ENCODE assay signal across 11 cellular contexts in the genomic region with DNA sequence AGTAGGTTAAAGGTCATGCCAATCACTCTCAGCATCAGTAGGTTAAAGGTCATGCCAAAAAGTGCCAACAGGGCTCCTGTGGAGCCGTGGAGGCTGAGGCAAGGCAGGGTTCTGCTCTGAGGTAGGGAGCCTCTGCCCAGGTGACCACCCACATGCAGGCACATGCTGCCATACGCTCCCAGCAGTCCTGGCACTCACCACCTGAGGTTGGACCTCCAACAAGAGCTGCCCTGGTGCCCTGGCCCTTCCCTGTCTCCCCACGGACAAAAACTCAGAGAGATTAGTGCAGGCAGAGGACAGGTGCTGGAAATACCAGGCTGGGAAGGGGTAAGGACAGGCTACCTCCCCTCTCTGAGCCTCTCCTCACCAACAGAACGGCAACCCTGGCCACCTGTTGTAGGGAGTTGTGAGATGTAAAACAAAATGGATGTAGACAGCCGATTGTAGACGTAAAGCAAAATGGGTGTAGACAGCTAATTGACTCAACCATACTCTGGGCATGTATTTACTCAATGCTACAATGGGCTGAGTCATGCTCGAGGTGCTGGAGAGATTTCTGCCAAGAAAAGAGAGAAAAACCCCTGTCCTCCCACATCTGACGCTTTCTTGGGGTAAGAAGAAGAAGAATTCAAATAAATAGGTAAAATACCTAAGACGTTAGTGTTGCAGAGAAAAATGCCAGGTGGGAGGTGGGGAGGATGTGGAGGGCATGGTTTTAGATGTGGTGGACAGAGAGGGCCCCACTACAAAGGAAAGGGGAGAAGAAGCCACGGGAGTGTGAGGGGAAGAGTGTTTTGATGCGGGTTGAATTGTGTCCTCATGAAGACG. TPM values are rescaled to one million over a fixed set of nuclear protein-coding genes. Genes with fewer than 3 reads are reported as not detected.
DNase-seq lines count a peak whose midpoint lies in the region; TF ChIP-seq lines count a peak whose summit lies in the region.
"Had no signal": no experiment of that assay in that cellular context is flagged by ENCODE, and none has a peak within 500 bp of the region (broad histone marks: within the 10 kb centered on the region; RNA-seq: fewer than 3 reads in every experiment).

No MANE protein-coding gene starts in this region.

- peak overlapping the region; percentile 52 for H3K27ac ChIP-seq in SJSA1

- H3K9me3 Mint-ChIP-seq in chondrocyte (ENCODE audit: low read depth), result no peaks in the 10 kb centered on the region

- no peaks in the 10 kb centered on the region for H3K36me3 ChIP-seq in SJSA1
- peaks cover 77% of the 10 kb centered on the region for H3K36me3 ChIP-seq in skeletal muscle satellite cell (ENCODE audit: insufficient read depth, low read length)
- H3K36me3 ChIP-seq: ovary had no signal

- TF ChIP-seq CTCF in chondrocyte (IDR thresholded peaks at IDR 0.05), result no peak

- H3K4me3 ChIP-seq in SJSA1 (no peak overlapping the region), skeletal muscle satellite cell (ENCODE audit: low read length) (no peak overlapping the region)
- H3K4me3 ChIP-seq: ovary had no signal

- H3K4me1 ChIP-seq in SJSA1 (replicated peaks) (peaks cover 40% of the 10 kb centered on the region), skeletal muscle satellite cell (ENCODE audit: control insufficient read depth, insufficient read depth, low read length) (peaks cover 61% of the 10 kb centered on the region)

- no peaks in the 10 kb centered on the region for H3K27me3 Mint-ChIP-seq in chondrocyte (ENCODE audit: low read depth)

- peaks cover 74% of the 10 kb centered on the region for H3K4me1 Mint-ChIP-seq in chondrocyte (ENCODE audit: low read depth)

- H3K27ac Mint-ChIP-seq in chondrocyte (ENCODE audit: unreplicated experiment), result peak overlapping the region; percentile 69

- H3K4me3 Mint-ChIP-seq in chondrocyte (ENCODE audit: unreplicated experiment), result no peak overlapping the region

- DNase-seq in EH (ENCODE audit: low read depth), result peak; percentile 83
- DNase-seq in SJSA1 (ENCODE audit: low read depth in 1 of 2, low spot score in 2 of 2), result peak; percentile 68 to 72
- peak; percentile 73 for DNase-seq in chondrocyte (ENCODE audit: low spot score)
- DNase-seq in iPS-NIHi7 (ENCODE audit: extremely low spot score), result no peak
- no peak for DNase-seq in Kasumi-1 (lab: John Stamatoyannopoulos, UW)
- DNase-seq in NCI-H2081 (lab: John Stamatoyannopoulos, UW), result no peak
- DNase-seq in NCI-H146 (lab: John Stamatoyannopoulos, UW), result no peak
- DNase-seq: effector memory CD4-positive, alpha-beta T cell; SIG-M5 had no signal

- H3K4me2 ChIP-seq in skeletal muscle satellite cell (ENCODE audit: low read length), result peak overlapping the region; percentile 13

- H3K9me3 ChIP-seq in SJSA1 (replicated peaks) (no peaks in the 10 kb centered on the region), skeletal muscle satellite cell (replicated peaks; ENCODE audit: low read length) (no peaks in the 10 kb centered on the region)
- H3K9me3 ChIP-seq: ovary had no signal

- no peaks in the 10 kb centered on the region for H3K27me3 ChIP-seq in SJSA1 (replicated peaks)
- no peaks in the 10 kb centered on the region for H3K27me3 ChIP-seq in skeletal muscle satellite cell (ENCODE audit: control insufficient read depth, insufficient read depth, low read length)
- H3K27me3 ChIP-seq: ovary had no signal

- peaks cover 7% of the 10 kb centered on the region for H3K36me3 Mint-ChIP-seq in chondrocyte (ENCODE audit: low read depth)

- H3K9ac ChIP-seq in skeletal muscle satellite cell (ENCODE audit: low read depth, low read length), result peak overlapping the region; percentile 42

RNA-seq across cellular contexts. Expression of a gene that starts 32.4 kb away (rescaled TPM):
- total RNA-seq in SJSA1 (2014; rRNA removed; shearing (Covaris generic)), result 1.3 and 2.2 TPM in 2 replicates
- total RNA-seq in chondrocyte, result 210 to 446 TPM (median 215 TPM) in 3 replicates
- 59.3 and 119 TPM in 2 replicates for total RNA-seq in skeletal muscle satellite cell (2012; rRNA removed)

Comparison
In these comparisons a context has a peak if more than half of its experiments do, and no peak if none do; other contexts are left out.
1. DNase-seq: peak in EH (single experiment), SJSA1 (2 of 2) and chondrocyte (single experiment); none in iPS-NIHi7 (single experiment), Kasumi-1 (0 of 2), NCI-H2081 (0 of 2) and NCI-H146 (single experiment).
2. RNA of a gene that starts 32.4 kb away (total RNA-seq): 210 to 446 TPM in chondrocyte; 1.3 to 2.2 TPM in SJSA1; every median in the first group is over 10 times any median in the second.